Comparison of ENCODE assay signal across 11 cellular contexts in the genomic region with DNA sequence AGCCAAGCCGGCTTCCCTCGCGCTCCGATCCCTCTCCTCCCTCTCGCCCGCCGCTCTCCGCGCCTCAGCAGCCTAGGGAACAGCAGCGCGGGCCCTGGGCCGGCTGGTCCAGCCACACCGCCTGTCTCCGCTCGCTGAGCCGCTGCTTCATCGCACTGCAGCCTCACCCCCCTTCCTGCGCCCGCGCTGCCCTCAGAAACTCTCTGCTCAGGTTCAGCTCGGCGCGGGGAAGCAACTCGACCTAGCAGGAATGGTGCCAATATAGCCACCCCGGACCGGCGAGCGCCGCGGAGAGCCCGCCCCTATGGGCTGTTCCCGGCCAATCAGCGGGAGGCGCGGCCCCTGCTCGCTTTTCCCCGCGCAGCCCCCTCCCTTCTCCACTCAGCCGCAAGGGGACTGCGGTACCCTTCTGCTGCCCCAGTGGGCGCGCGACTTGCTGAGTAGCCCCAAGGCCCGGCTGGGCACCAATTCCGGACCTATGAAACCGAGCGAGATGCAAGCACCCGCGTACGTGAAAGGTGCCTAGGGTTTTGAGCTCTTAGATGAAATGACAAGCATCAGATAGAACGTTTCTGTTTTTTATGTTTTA. TPM values are rescaled to one million over a fixed set of nuclear protein-coding genes. Genes with fewer than 3 reads are reported as not detected.
DNase-seq lines count a peak whose midpoint lies in the region; ATAC-seq and TF ChIP-seq lines count a peak whose summit lies in the region.
"Had no signal": no experiment of that assay in that cellular context is flagged by ENCODE, and none has a peak within 500 bp of the region (broad histone marks: within the 10 kb centered on the region; RNA-seq: fewer than 3 reads in every experiment).

ADAMTS20 (minus strand) TSS at position 233 of the 589 bp plus-strand sequence. CDS start 282 bp downstream, outside the sequence.

- H3K27ac ChIP-seq in ACC112 (ENCODE audit: low read depth, low read length) (no peak within 1 kb of the TSS), dorsolateral prefrontal cortex (no peak within 1 kb of the TSS), mesenchymal stem cell (ENCODE audit: low read length, poor library complexity, severe bottlenecking) (no peak within 1 kb of the TSS)
- H3K27ac ChIP-seq: transverse colon, VCaP had no signal

- peak within 1 kb of the TSS; percentile 79 for H3K4me2 ChIP-seq in mesenchymal stem cell (ENCODE audit: low read length, poor library complexity, severe bottlenecking)

- peaks cover 20% of the 10 kb centered on the region for H3K9me3 ChIP-seq in mesenchymal stem cell (ENCODE audit: control insufficient read depth, low read length)

- DNase-seq in LHCN-M2 (ENCODE audit: low read depth) (peak; percentile 31), dorsolateral prefrontal cortex (no peak), mesenchymal stem cell (peak; percentile 34), kidney glomerular epithelial cell (lab: John Stamatoyannopoulos, UW) (no peak), NCI-H1092 treated with DMSO at 0.1 percent for 48 hours (lab: John Stamatoyannopoulos, UW) (no peak)
- DNase-seq in stimulated activated CD4-positive, alpha-beta T cell treated with anti-CD3 and anti-CD28 coated beads, Interleukin-12 subunit alpha, Interleukin-12 subunit beta, amount 100 ng/mL, for 4 hours, result no peak
- DNase-seq: C1 segment of cervical spinal cord, transverse colon had no signal

- intact Hi-C loops in dorsolateral prefrontal cortex (cut with DNase I), result no loop called here

- H3K9ac ChIP-seq in mesenchymal stem cell (ENCODE audit: low read length), result no peak within 1 kb of the TSS

- H2BK5ac ChIP-seq in mesenchymal stem cell (ENCODE audit: low read depth, low read length, poor library complexity, severe bottlenecking), result no peak within 1 kb of the TSS

- H3K4ac ChIP-seq in mesenchymal stem cell (ENCODE audit: low read depth in 1 of 2, low read length in 2 of 2), result no peak within 1 kb of the TSS

- H3K4me1 ChIP-seq in ACC112 (ENCODE audit: control insufficient read depth, insufficient read depth, low read length, unreplicated experiment) (no peaks in the 10 kb centered on the region), mesenchymal stem cell (ENCODE audit: control insufficient read depth, insufficient read depth, low read depth, low read length) (peaks cover 16% of the 10 kb centered on the region)
- H3K4me1 ChIP-seq: transverse colon had no signal

- H4K91ac ChIP-seq in mesenchymal stem cell (ENCODE audit: low read length), result no peak within 1 kb of the TSS

- no peaks in the 10 kb centered on the region for H3K79me2 ChIP-seq in ACC112 (ENCODE audit: control insufficient read depth, insufficient read depth, low read length, unreplicated experiment)

- peak within 1 kb of the TSS; percentile 41 for H4K8ac ChIP-seq in mesenchymal stem cell (ENCODE audit: low read length)

- H2BK15ac ChIP-seq in mesenchymal stem cell (ENCODE audit: low read depth, poor library complexity, severe bottlenecking), result no peak within 1 kb of the TSS

- H3K23ac ChIP-seq in mesenchymal stem cell (ENCODE audit: low read length in 2 of 2), result peak within 1 kb of the TSS in 1 of 2 experiments; percentile 24

- H3K36me3 ChIP-seq in ACC112 (ENCODE audit: insufficient read depth, low read length) (no peaks in the 10 kb centered on the region), mesenchymal stem cell (ENCODE audit: control insufficient read depth in 1 of 2, insufficient read depth in 2 of 2, low read depth in 1 of 2, low read length in 2 of 2) (no peaks in the 10 kb centered on the region)
- H3K36me3 ChIP-seq: transverse colon had no signal

- no peak within 1 kb of the TSS for H2BK120ac ChIP-seq in mesenchymal stem cell (ENCODE audit: low read depth, low read length)

- under 1% methylated on average over 43 of the region's 51 CpGs for WGBS in mesenchymal stem cell

- no peaks in the 10 kb centered on the region for H3K79me1 ChIP-seq in mesenchymal stem cell (replicated peaks; ENCODE audit: low read length, poor library complexity, severe bottlenecking)

- H2AK5ac ChIP-seq in mesenchymal stem cell (ENCODE audit: low read length, severe bottlenecking), result no peak within 1 kb of the TSS

- peaks cover 56% of the 10 kb centered on the region for H3K27me3 ChIP-seq in ACC112 (ENCODE audit: insufficient read depth, low read length)
- H3K27me3 ChIP-seq in dorsolateral prefrontal cortex, result peaks cover 0 to 48% (median 30%) of the 10 kb centered on the region in 45 donors
- peaks cover 31 to 38% of the 10 kb centered on the region in 2 experiments for H3K27me3 ChIP-seq in mesenchymal stem cell (ENCODE audit: control insufficient read depth in 1 of 2, insufficient read depth in 1 of 2, low read length in 2 of 2)

- H3K18ac ChIP-seq in mesenchymal stem cell (ENCODE audit: low read depth in 1 of 2, low read length in 2 of 2), result no peak within 1 kb of the TSS

- TF ChIP-seq CTCF in dorsolateral prefrontal cortex (IDR thresholded peaks at IDR 0.05 in 54 of 56, conservative IDR thresholded peaks at IDR 0.05 in 2 of 56; ENCODE audit: low read depth in 1 of 56, partially characterized antibody in 56 of 56), result no peak

- no peak within 1 kb of the TSS for H3K14ac ChIP-seq in mesenchymal stem cell (ENCODE audit: low read length in 2 of 2)

- no peak within 1 kb of the TSS for H2BK12ac ChIP-seq in mesenchymal stem cell (ENCODE audit: low read length in 2 of 2)

- H3K4me3 ChIP-seq in ACC112 (ENCODE audit: low read depth, low read length), result peak within 1 kb of the TSS; percentile 55
- peak within 1 kb of the TSS; percentile 8 to 66 (median 44) for H3K4me3 ChIP-seq in dorsolateral prefrontal cortex
- peak within 1 kb of the TSS; percentile 35 to 49 for H3K4me3 ChIP-seq in mesenchymal stem cell (ENCODE audit: insufficient read depth in 1 of 2, low read depth in 1 of 2, low read length in 2 of 2)
- H3K4me3 ChIP-seq: transverse colon had no signal

- no peak for ATAC-seq in GM19324 (IDR thresholded peaks at IDR 0.05; ENCODE audit: low FRiP score, unreplicated experiment)

- H2AFZ ChIP-seq in ACC112 (ENCODE audit: low read length, unreplicated experiment) (no peak within 1 kb of the TSS), mesenchymal stem cell (ENCODE audit: low read depth, low read length) (peak within 1 kb of the TSS; percentile 20)

RNA-seq across cellular contexts. Expression of gene ADAMTS20, which starts in this region (rescaled TPM):
- 0.17 and 0.32 TPM in 2 replicates for total RNA-seq in LHCN-M2 (2014; rRNA removed)
- polyA plus RNA-seq in LHCN-M2 (2012), result 0.13 TPM
- 1 to 10 TPM in 1 of 120 experiments, under 1 TPM in 91, not detected in 28; 0.08 to 1.2 (median 0.21) TPM for total RNA-seq in dorsolateral prefrontal cortex
- polyA plus RNA-seq in mesenchymal stem cell (2013, experiment 1 of 2), result not detected
- polyA plus RNA-seq in mesenchymal stem cell (2013, experiment 2 of 2), result 0.01 TPM
- total RNA-seq: transverse colon had no signal

Comparison
In these comparisons a context has a peak if more than half of its experiments do, and no peak if none do; other contexts are left out.
1. Peak in DNase-seq in LHCN-M2; RNA of the gene not detected or under 1 TPM.